13 cellular contexts compared by ENCODE assay signal in the genomic region with DNA sequence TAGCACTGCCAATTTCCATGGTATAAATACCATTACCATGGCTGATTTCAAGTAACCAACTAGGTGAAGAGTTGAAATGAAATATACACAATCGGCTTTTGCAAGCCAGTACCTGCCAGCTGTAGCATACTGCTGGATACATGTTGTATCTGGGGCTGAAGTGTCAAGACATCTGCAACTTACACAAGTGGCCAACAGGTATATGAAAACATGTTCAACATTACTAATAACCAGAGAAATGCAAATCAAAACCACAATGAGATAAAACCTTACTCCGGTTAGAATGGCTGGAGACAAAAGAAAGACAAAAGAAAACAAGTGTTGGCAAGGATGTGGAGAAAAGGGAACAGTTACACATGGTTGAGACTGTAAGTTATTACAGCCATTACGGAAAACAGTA. TPM values are rescaled to one million over a fixed set of nuclear protein-coding genes. Genes with fewer than 3 reads are reported as not detected.
DNase-seq lines count a peak whose midpoint lies in the region; ATAC-seq and TF ChIP-seq lines count a peak whose summit lies in the region.
"Had no signal": no experiment of that assay in that cellular context is flagged by ENCODE, and none has a peak within 500 bp of the region (broad histone marks: within the 10 kb centered on the region; RNA-seq: fewer than 3 reads in every experiment).

No MANE protein-coding gene starts in this region.

- H3K9me3 Mint-ChIP-seq in chondrocyte (ENCODE audit: low read depth), result no peaks in the 10 kb centered on the region
- H3K9me3 Mint-ChIP-seq: T-helper 2 cell treated with Interferon-gamma antibody and Interleukin-4, amounts not matched to agents 5 μg/mL and 100 μg/mL, for 36 hours had no signal

- peak; percentile 85 for ATAC-seq in GM18873 (IDR thresholded peaks at IDR 0.05; ENCODE audit: low FRiP score, unreplicated experiment)
- peak; percentile 79 for ATAC-seq in GM21528 (IDR thresholded peaks at IDR 0.05; ENCODE audit: low FRiP score, unreplicated experiment)
- peak; percentile 79 for ATAC-seq in HG03139 (IDR thresholded peaks at IDR 0.05; ENCODE audit: unreplicated experiment)
- ATAC-seq: HCT116 had no signal

- H3K27me3 Mint-ChIP-seq in chondrocyte (ENCODE audit: low read depth), result no peaks in the 10 kb centered on the region

- H3K36me3 Mint-ChIP-seq in chondrocyte (ENCODE audit: low read depth), result peaks cover 33% of the 10 kb centered on the region

- no peak overlapping the region for H3K4me3 Mint-ChIP-seq in chondrocyte (ENCODE audit: unreplicated experiment)
- H3K4me3 Mint-ChIP-seq: T-helper 2 cell treated with Interferon-gamma antibody and Interleukin-4, amounts not matched to agents 5 μg/mL and 100 μg/mL, for 36 hours had no signal

- H3K27ac Mint-ChIP-seq in chondrocyte (ENCODE audit: unreplicated experiment), result peak overlapping the region; percentile 73
- H3K27ac Mint-ChIP-seq: T-helper 2 cell treated with Interferon-gamma antibody and Interleukin-4, amounts not matched to agents 5 μg/mL and 100 μg/mL, for 36 hours had no signal

- DNase-seq in chondrocyte (ENCODE audit: low spot score), result no peak
- DNase-seq in mesenteric fat pad (ENCODE audit: low spot score), result no peak
- no peak for DNase-seq in middle frontal gyrus (ENCODE audit: extremely low spot score, low spot score)
- DNase-seq in NCI-H524 treated with DMSO at 0.1 percent for 48 hours (lab: John Stamatoyannopoulos, UW), result no peak
- no peak for DNase-seq in activated CD8-positive, alpha-beta memory T cell treated with anti-CD3 and anti-CD28 coated beads, Interleukin-2, amount 50 U/mL, for 4 hours
- DNase-seq: activated CD8-positive, alpha-beta memory T cell treated with anti-CD3 and anti-CD28 coated beads, Interleukin-2, amount 50 U/mL, for 48 hours; aorta; NCI-H187 had no signal

- no peak for TF ChIP-seq CTCF in chondrocyte (IDR thresholded peaks at IDR 0.05)

- peaks cover 15% of the 10 kb centered on the region for H3K4me1 Mint-ChIP-seq in chondrocyte (ENCODE audit: low read depth)

RNA-seq across cellular contexts. Expression of a gene that starts 11.6 kb away (rescaled TPM):
- total RNA-seq in chondrocyte, result 18.7 to 38.8 TPM (median 21.9 TPM) in 3 replicates
- 61.5 TPM for total RNA-seq in mesenteric fat pad
